8 cellular contexts compared by ENCODE assay signal in genomic region chr2:233711312-233712008, GRCh38. TPM values are rescaled to one million over a fixed set of nuclear protein-coding genes. Genes with fewer than 3 reads are reported as not detected.
DNase-seq lines count a peak whose midpoint lies in the region; ATAC-seq, FAIRE-seq and TF ChIP-seq lines count a peak whose summit lies in the region.

No MANE protein-coding gene starts in this region.

- H3K4me1 ChIP-seq in astrocyte (ENCODE audit: insufficient read depth, low read length): peaks cover 10% of the 10 kb centered on the region
- no peaks in the 10 kb centered on the region for H3K4me1 ChIP-seq in hepatocyte (ENCODE audit: insufficient read depth)
- H3K4me1 ChIP-seq in small intestine (ENCODE audit: control insufficient read depth in 2 of 2, insufficient read depth in 1 of 2, low read depth in 1 of 2, low read length in 1 of 2): peaks cover 3 to 5% of the 10 kb centered on the region in 2 donors

- peaks cover 11% of the 10 kb centered on the region for H3K27me3 Mint-ChIP-seq in astrocyte (ENCODE audit: low read depth, unreplicated experiment)

- H3K36me3 ChIP-seq in astrocyte (ENCODE audit: insufficient read depth, low read length): no peaks in the 10 kb centered on the region
- no peaks in the 10 kb centered on the region for H3K36me3 ChIP-seq in hepatocyte (replicated peaks; ENCODE audit: insufficient read depth, low read depth)
- H3K36me3 ChIP-seq in small intestine (ENCODE audit: control insufficient read depth in 2 of 2, insufficient read depth in 2 of 2, low read length in 2 of 2): no peaks in the 10 kb centered on the region

- H3K27ac ChIP-seq in astrocyte (ENCODE audit: low read depth, low read length) (no peak overlapping the region), hepatocyte (no peak overlapping the region), small intestine (ENCODE audit: low read depth in 1 of 2, low read length in 1 of 2) (no peak overlapping the region)

- H4K20me1 ChIP-seq in astrocyte (ENCODE audit: insufficient read depth, low read length): no peaks in the 10 kb centered on the region
- no peaks in the 10 kb centered on the region for H4K20me1 ChIP-seq in hepatocyte (ENCODE audit: insufficient read depth, poor library complexity, severe bottlenecking)

- no peaks in the 10 kb centered on the region for H3K36me3 Mint-ChIP-seq in astrocyte (ENCODE audit: low read depth, unreplicated experiment)

- H3K27ac Mint-ChIP-seq in astrocyte (ENCODE audit: unreplicated experiment): no peak overlapping the region

- H3K4me2 ChIP-seq in astrocyte (ENCODE audit: low read length): no peak overlapping the region
- no peak overlapping the region for H3K4me2 ChIP-seq in hepatocyte

- TF ChIP-seq CTCF in AG09309 (IDR thresholded peaks at IDR 0.05; ENCODE audit: control insufficient read depth, insufficient read depth, low read depth, low read length, missing control alignments) (peak; percentile 99), astrocyte (IDR thresholded peaks at IDR 0.05; ENCODE audit: insufficient read depth, low read depth, low read length) (peak; percentile 92), hepatocyte (IDR thresholded peaks at IDR 0.05; ENCODE audit: poor library complexity) (peak; percentile 86)

- H3K9ac ChIP-seq in astrocyte (ENCODE audit: low read length): no peak overlapping the region

- H3K79me2 ChIP-seq in astrocyte (ENCODE audit: insufficient read depth, low read length) (no peaks in the 10 kb centered on the region), hepatocyte (no peaks in the 10 kb centered on the region)

- peaks cover 2% of the 10 kb centered on the region for H3K9me3 Mint-ChIP-seq in astrocyte (ENCODE audit: unreplicated experiment)

- no peak for DNase-seq in AG09309 (ENCODE audit: low read depth)
- DNase-seq in GM19239 (ENCODE audit: insufficient read length, low spot score): peak; percentile 34
- peak; percentile 3 for DNase-seq in NCI-H128 (lab: John Stamatoyannopoulos, UW; ENCODE audit: unreplicated experiment)
- peak; percentile 58 for DNase-seq in T-helper 9 cell
- peak; percentile 38 for DNase-seq in astrocyte (ENCODE audit: low read depth)
- DNase-seq in hepatocyte (ENCODE audit: low spot score): peak; percentile 89
- peak; percentile 86 for DNase-seq in small intestine

- H3K27me3 ChIP-seq in astrocyte (ENCODE audit: insufficient read depth, low read length) (no peaks in the 10 kb centered on the region), hepatocyte (no peaks in the 10 kb centered on the region), small intestine (ENCODE audit: control insufficient read depth in 2 of 2, insufficient read depth in 2 of 2, low read length in 2 of 2) (no peaks in the 10 kb centered on the region)

- H3K9me2 ChIP-seq in hepatocyte (replicated peaks; ENCODE audit: insufficient read depth): no peaks in the 10 kb centered on the region

- WGBS in hepatocyte (ENCODE audit: low lambda C conversion rate, missing lambda C conversion rate): 45% methylated on average over 11 of the region's 11 CpGs
- WGBS in small intestine, 3 donors: 37 to 42% (median 41%) methylated on average over 11 of the region's 11 CpGs

- H3K9me3 ChIP-seq in astrocyte (ENCODE audit: insufficient read depth, low read depth, low read length) (no peaks in the 10 kb centered on the region), hepatocyte (ENCODE audit: low read depth) (no peaks in the 10 kb centered on the region), small intestine (ENCODE audit: control insufficient read depth, low read depth) (no peaks in the 10 kb centered on the region)

- no peak overlapping the region for H3K4me3 Mint-ChIP-seq in astrocyte (ENCODE audit: unreplicated experiment)

- H3K4me3 ChIP-seq in AG09309 (ENCODE audit: control insufficient read depth, low read depth, low read length) (no peak overlapping the region), astrocyte (ENCODE audit: insufficient read depth, low read depth, low read length) (no peak overlapping the region), hepatocyte (no peak overlapping the region), small intestine (ENCODE audit: low read depth in 1 of 2, low read length in 2 of 2) (no peak overlapping the region)

- peaks cover 1% of the 10 kb centered on the region for H3K4me1 Mint-ChIP-seq in astrocyte (ENCODE audit: low read depth, unreplicated experiment)

- FAIRE-seq in GM19239 (lab: Jason Lieb, UNC) (peak; percentile 84), astrocyte (lab: Jason Lieb, UNC) (peak; percentile 23), small intestine (lab: Jason Lieb, UNC) (no peak)

- H2AFZ ChIP-seq in astrocyte (ENCODE audit: low read depth, low read length): peak overlapping the region; percentile 49
- H2AFZ ChIP-seq in hepatocyte: no peak overlapping the region

- ATAC-seq in HG02763 (IDR thresholded peaks at IDR 0.05; ENCODE audit: unreplicated experiment): no peak

RNA-seq across cellular contexts. Expression of gene UGT1A5, which starts 1.2 kb away (rescaled TPM):
- total RNA-seq in astrocyte (not detected in 2 replicates), hepatocyte (not detected in 2 replicates)
- polyA plus RNA-seq in hepatocyte (not detected in 2 replicates), small intestine (10 to 100 TPM in 1 of 3 donors, under 1 TPM in 1, not detected in 1; 0.48 to 15.4 TPM)

RNA-seq across cellular contexts. Expression of gene UGT1A4, which starts 7.1 kb away (rescaled TPM):
- total RNA-seq in astrocyte: not detected in 2 replicates
- total RNA-seq in hepatocyte: not detected in 2 replicates
- polyA plus RNA-seq in hepatocyte: not detected in 2 replicates
- 1 to 10 TPM in 1 of 3 donors, under 1 TPM in 1, not detected in 1; 0.66 to 7.3 TPM for polyA plus RNA-seq in small intestine

RNA-seq across cellular contexts. Expression of gene UGT1A3, which starts 17.4 kb away (rescaled TPM):
- not detected in 2 replicates for total RNA-seq in astrocyte
- not detected in 2 replicates for total RNA-seq in hepatocyte
- not detected in 2 replicates for polyA plus RNA-seq in hepatocyte
- 1 to 10 TPM in 2 of 3 donors, under 1 TPM in 1; 0.24 to 6.8 (median 5.1) TPM for polyA plus RNA-seq in small intestine

RNA-seq across cellular contexts. Expression of gene UGT1A6, which starts 18.8 kb away (rescaled TPM):
- total RNA-seq in astrocyte (not detected in 2 replicates), hepatocyte (3.4 and 3.6 TPM in 2 replicates)
- polyA plus RNA-seq in hepatocyte (0.64 and 0.77 TPM in 2 replicates), small intestine (1 to 10 TPM in 2 of 3 donors, not detected in 1; 1.4 to 1.8 TPM)

RNA-seq across cellular contexts. Expression of gene UGT1A7, which starts 29.8 kb away (rescaled TPM):
- total RNA-seq in astrocyte (not detected in 2 replicates), hepatocyte (0.07 TPM in 1 of 2 replicates, not detected in the other)
- polyA plus RNA-seq in hepatocyte (not detected in 2 replicates), small intestine (1 to 10 TPM in 1 of 3 donors, under 1 TPM in 1, not detected in 1; 0.19 to 9.6 TPM)
